ENCODE assay signal across 23 cellular contexts in genomic region chr21:43274022-43274945, GRCh38.
A peak's percentile ranks its signal among the peaks of the same experiment; 100 is the strongest.
DNase-seq lines count a peak whose midpoint lies in the region; ATAC-seq and TF ChIP-seq lines count a peak whose summit lies in the region.
"Had no signal": no experiment of that assay in that cellular context is flagged by ENCODE, and none has a peak within 500 bp of the region (broad histone marks: within the 10 kb centered on the region; RNA-seq: fewer than 3 reads in every experiment).

No MANE protein-coding gene starts in this region.

- no peak for DNase-seq in Karpas-422
- DNase-seq in left ventricle myocardium superior = peak; percentile 19
- no peak for DNase-seq in neural progenitor cell (ENCODE audit: low spot score)
- no peak for DNase-seq in GM20000 (ENCODE audit: low spot score)
- DNase-seq in MM.1S = no peak
- DNase-seq in T-cell = no peak
- DNase-seq: activated B cell treated with CpG ODN at 0.5 μM for 24 hours; activated CD4-positive, alpha-beta T cell treated with anti-CD3 and anti-CD28 coated beads, Interleukin-2, amount 50 U/mL, for 1 hour; activated gamma-delta T cell; activated T-cell treated with anti-CD3 and anti-CD28 coated beads, Interleukin-2, amount 50 U/mL, for 1 hour; caudate nucleus; CD4-positive, alpha-beta memory T cell; erythroblast; natural killer cell; NCI-H2107; NCI-H345; stimulated activated naive CD8-positive, alpha-beta T cell treated with anti-CD3 and anti-CD28 coated beads, Interleukin-15, Interleukin-2, amounts not matched to agents 100 U/mL and 50 U/mL, for 24 hours; testis had no signal

- peaks cover 38% of the 10 kb centered on the region for H3K4me1 Mint-ChIP-seq in neural progenitor cell
- H3K4me1 Mint-ChIP-seq in T-cell = peaks cover 0 to 7% (median 2%) of the 10 kb centered on the region in 3 donors
- H3K4me1 Mint-ChIP-seq: CD4-positive, alpha-beta memory T cell; natural killer cell had no signal

- H2AFZ ChIP-seq in Karpas-422 (ENCODE audit: low read length) (no peak overlapping the region), neural progenitor cell (replicated peaks) (no peak overlapping the region), MM.1S (ENCODE audit: low read length) (no peak overlapping the region)

- peaks cover 74% of the 10 kb centered on the region for H3K4me1 ChIP-seq in BLaER1
- peaks cover 27% of the 10 kb centered on the region for H3K4me1 ChIP-seq in Karpas-422 (ENCODE audit: low read length)
- H3K4me1 ChIP-seq in neural progenitor cell = peaks cover 15% of the 10 kb centered on the region
- no peaks in the 10 kb centered on the region for H3K4me1 ChIP-seq in MM.1S (ENCODE audit: low read length)
- H3K4me1 ChIP-seq: A549, SJSA1 had no signal

- H3K36me3 Mint-ChIP-seq in neural progenitor cell (no peaks in the 10 kb centered on the region), T-cell (no peaks in the 10 kb centered on the region)
- H3K36me3 Mint-ChIP-seq: CD4-positive, alpha-beta memory T cell; natural killer cell had no signal

- intact Hi-C loops in left ventricle myocardium superior (cut with micrococcal nuclease) = no loop called here

- H3K9me3 ChIP-seq in BLaER1 = no peaks in the 10 kb centered on the region
- no peaks in the 10 kb centered on the region for H3K9me3 ChIP-seq in Karpas-422 (ENCODE audit: low read length)
- no peaks in the 10 kb centered on the region for H3K9me3 ChIP-seq in neural progenitor cell (ENCODE audit: low read depth)
- H3K9me3 ChIP-seq in MM.1S (replicated peaks; ENCODE audit: insufficient read depth, low read length) = no peaks in the 10 kb centered on the region
- H3K9me3 ChIP-seq: A549, SJSA1, testis had no signal

- no peaks in the 10 kb centered on the region for H3K36me3 ChIP-seq in BLaER1
- no peaks in the 10 kb centered on the region for H3K36me3 ChIP-seq in Karpas-422 (ENCODE audit: insufficient read depth, low read length)
- H3K36me3 ChIP-seq in neural progenitor cell = no peaks in the 10 kb centered on the region
- H3K36me3 ChIP-seq in MM.1S (replicated peaks; ENCODE audit: insufficient read depth, low read length) = no peaks in the 10 kb centered on the region
- H3K36me3 ChIP-seq: SJSA1 had no signal

- H3K4me3 ChIP-seq in BLaER1 (no peak overlapping the region), Karpas-422 (ENCODE audit: low read length) (no peak overlapping the region), neural progenitor cell (no peak overlapping the region), MM.1S (ENCODE audit: low read length) (no peak overlapping the region)
- H3K4me3 ChIP-seq: A549, lung, SJSA1, testis had no signal

- H3K9me3 Mint-ChIP-seq in neural progenitor cell (no peaks in the 10 kb centered on the region), T-cell (no peaks in the 10 kb centered on the region)
- H3K9me3 Mint-ChIP-seq: activated B cell treated with CpG ODN at 0.5 μM for 24 hours; CD4-positive, alpha-beta memory T cell; natural killer cell had no signal

- ATAC-seq in left ventricle myocardium superior (no peak), GM21447 (IDR thresholded peaks at IDR 0.05; ENCODE audit: unreplicated experiment) (no peak), T-cell (replicated peaks in 1 of 4) (no peak)
- ATAC-seq: natural killer cell; stimulated activated naive CD8-positive, alpha-beta T cell treated with anti-CD3 and anti-CD28 coated beads, Interleukin-15, Interleukin-2, amounts not matched to agents 100 U/mL and 50 U/mL, for 24 hours had no signal

- H3F3A ChIP-seq in neural progenitor cell (ENCODE audit: low read depth) = no peaks in the 10 kb centered on the region
- H3F3A ChIP-seq in MM.1S (ENCODE audit: insufficient read depth, low read length) = no peaks in the 10 kb centered on the region

- peak overlapping the region; percentile 68 for H3K4me2 ChIP-seq in BLaER1
- H3K4me2 ChIP-seq in Karpas-422 (ENCODE audit: low read depth, low read length, poor library complexity, severe bottlenecking) = peak overlapping the region; percentile 30
- H3K4me2 ChIP-seq in neural progenitor cell = no peak overlapping the region
- no peak overlapping the region for H3K4me2 ChIP-seq in MM.1S (ENCODE audit: low read depth, low read length)
- H3K4me2 ChIP-seq: A549 had no signal

- H3K9me2 ChIP-seq in Karpas-422 (replicated peaks; ENCODE audit: insufficient read depth, low read length) (no peaks in the 10 kb centered on the region), MM.1S (replicated peaks; ENCODE audit: insufficient read depth, low read length) (no peaks in the 10 kb centered on the region)

- H3K27me3 ChIP-seq in BLaER1 (no peaks in the 10 kb centered on the region), Karpas-422 (ENCODE audit: low read length) (no peaks in the 10 kb centered on the region), neural progenitor cell (no peaks in the 10 kb centered on the region), MM.1S (replicated peaks; ENCODE audit: insufficient read depth, low read length) (peaks cover 62% of the 10 kb centered on the region)
- H3K27me3 ChIP-seq: testis had no signal

- peak overlapping the region; percentile 30 for H3K4me3 Mint-ChIP-seq in neural progenitor cell
- H3K4me3 Mint-ChIP-seq in T-cell = no peak overlapping the region
- H3K4me3 Mint-ChIP-seq: activated B cell treated with CpG ODN at 0.5 μM for 24 hours; CD4-positive, alpha-beta memory T cell; natural killer cell had no signal

- H4K20me1 ChIP-seq in BLaER1 (no peaks in the 10 kb centered on the region), Karpas-422 (ENCODE audit: insufficient read depth, low read depth, low read length) (no peaks in the 10 kb centered on the region), neural progenitor cell (ENCODE audit: low read depth) (no peaks in the 10 kb centered on the region), MM.1S (ENCODE audit: insufficient read depth, low read length) (no peaks in the 10 kb centered on the region)

- H3K79me2 ChIP-seq in Karpas-422 (ENCODE audit: low read length) (no peaks in the 10 kb centered on the region), neural progenitor cell (ENCODE audit: low read depth) (no peaks in the 10 kb centered on the region), MM.1S (ENCODE audit: low read length) (no peaks in the 10 kb centered on the region)

- H3K27ac Mint-ChIP-seq in neural progenitor cell (no peak overlapping the region), T-cell (no peak overlapping the region)
- H3K27ac Mint-ChIP-seq: activated B cell treated with CpG ODN at 0.5 μM for 24 hours had no signal

- H3K27me3 Mint-ChIP-seq in neural progenitor cell (ENCODE audit: insufficient read depth, low read depth) (peaks cover 10% of the 10 kb centered on the region), T-cell (peaks cover 3 to 49% of the 10 kb centered on the region in 2 donors)

- TF ChIP-seq CTCF in neural progenitor cell (IDR thresholded peaks at IDR 0.05) = no peak
- TF ChIP-seq CTCF in GM20000 (IDR thresholded peaks at IDR 0.05; ENCODE audit: extremely low read depth, missing control alignments) = no peak
- no peak for TF ChIP-seq CTCF in MM.1S (IDR thresholded peaks at IDR 0.05; ENCODE audit: low read length)

- H3K27ac ChIP-seq in BLaER1 (no peak overlapping the region), Karpas-422 (ENCODE audit: low read length) (no peak overlapping the region), neural progenitor cell (no peak overlapping the region), MM.1S (ENCODE audit: low read length) (no peak overlapping the region)
- H3K27ac ChIP-seq: SJSA1, testis had no signal

- POLR2A ChIA-PET in T-cell (lab: Charles Lee) = no interaction called here

- H3K9ac ChIP-seq in BLaER1 = 0 out of 2 replicates have a peak overlapping the region, but pooled peaks have one; percentile 1
- no peak overlapping the region for H3K9ac ChIP-seq in Karpas-422 (ENCODE audit: low read length)
- H3K9ac ChIP-seq in neural progenitor cell = no peak overlapping the region
- H3K9ac ChIP-seq in MM.1S (ENCODE audit: low read length) = no peak overlapping the region

- CTCF ChIA-PET in T-cell (lab: Charles Lee) = no interaction called here

Comparison
In these comparisons a context has a peak if more than half of its experiments do, and no peak if none do; other contexts are left out.
1. H3K4me2 ChIP-seq: peak in BLaER1 (single experiment) and Karpas-422 (single experiment); none in neural progenitor cell (single experiment) and MM.1S (single experiment).